In the genomic region with DNA sequence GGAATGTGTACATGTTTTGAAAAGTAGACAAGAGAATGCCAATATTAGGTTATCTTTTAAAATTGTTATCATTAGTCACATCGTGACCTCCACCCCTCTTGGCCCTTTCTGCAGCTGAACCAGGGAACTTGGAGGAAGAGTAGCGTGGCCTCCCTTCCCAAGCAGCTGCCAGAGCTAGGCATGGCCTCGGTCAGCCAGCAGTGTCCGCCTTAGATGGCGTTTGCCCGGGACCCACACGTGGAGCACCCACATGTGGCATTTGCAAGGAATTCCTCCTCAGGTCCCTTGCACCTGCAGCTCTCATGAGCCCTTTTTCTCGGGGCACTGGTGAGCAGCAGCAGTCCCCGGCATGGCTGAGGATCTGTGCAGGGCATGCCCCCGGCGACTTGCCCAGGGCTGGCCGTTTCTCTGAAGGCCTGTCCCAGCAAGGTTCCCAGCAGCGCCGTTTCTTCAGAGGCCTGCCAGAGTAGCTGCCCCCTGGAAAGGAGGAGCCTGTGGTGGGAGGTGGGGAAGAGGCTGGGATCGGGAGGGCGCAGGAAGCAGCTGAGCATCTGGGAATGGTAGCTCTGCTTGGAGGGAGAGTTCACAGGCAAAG, we compare ENCODE assay signal across 1 cellular context.
TF ChIP-seq lines count a peak whose summit lies in the region.

No MANE protein-coding gene starts in this region.

TF ChIP-seq in SK-N-SH, 30 proteins besides CTCF, POLR2A, EP300 and RAD21 (continued from another document):
- TF ChIP-seq IRF3 (IDR thresholded peaks at IDR 0.05; ENCODE audit: low read depth, low read length) (no peak), EZH2phosphoT487 (IDR thresholded peaks at IDR 0.05; ENCODE audit: borderline replicate concordance, low read depth) (no peak), NFIC (IDR thresholded peaks at IDR 0.05; ENCODE audit: borderline replicate concordance) (no peak), TEAD4 (IDR thresholded peaks at IDR 0.05; ENCODE audit: borderline replicate concordance, insufficient read depth) (no peak), TAF1 (IDR thresholded peaks at IDR 0.05; ENCODE audit: borderline replicate concordance, low read depth, low read length) (no peak), SMC3 (IDR thresholded peaks at IDR 0.05; ENCODE audit: low read depth, low read length) (no peak), USF1 (IDR thresholded peaks at IDR 0.05; ENCODE audit: borderline replicate concordance, low read depth) (no peak), TCF12 (IDR thresholded peaks at IDR 0.05) (no peak), NRF1 (IDR thresholded peaks at IDR 0.05; ENCODE audit: low read depth, low read length) (no peak)
- TF ChIP-seq, protein P1, sequence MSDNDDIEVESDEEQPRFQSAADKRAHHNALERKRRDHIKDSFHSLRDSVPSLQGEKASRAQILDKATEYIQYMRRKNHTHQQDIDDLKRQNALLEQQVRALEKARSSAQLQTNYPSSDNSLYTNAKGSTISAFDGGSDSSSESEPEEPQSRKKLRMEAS (IDR thresholded peaks at IDR 0.05; ENCODE audit: low read depth): no peak
